ENCODE assay signal across 8 cellular contexts in the genomic region with DNA sequence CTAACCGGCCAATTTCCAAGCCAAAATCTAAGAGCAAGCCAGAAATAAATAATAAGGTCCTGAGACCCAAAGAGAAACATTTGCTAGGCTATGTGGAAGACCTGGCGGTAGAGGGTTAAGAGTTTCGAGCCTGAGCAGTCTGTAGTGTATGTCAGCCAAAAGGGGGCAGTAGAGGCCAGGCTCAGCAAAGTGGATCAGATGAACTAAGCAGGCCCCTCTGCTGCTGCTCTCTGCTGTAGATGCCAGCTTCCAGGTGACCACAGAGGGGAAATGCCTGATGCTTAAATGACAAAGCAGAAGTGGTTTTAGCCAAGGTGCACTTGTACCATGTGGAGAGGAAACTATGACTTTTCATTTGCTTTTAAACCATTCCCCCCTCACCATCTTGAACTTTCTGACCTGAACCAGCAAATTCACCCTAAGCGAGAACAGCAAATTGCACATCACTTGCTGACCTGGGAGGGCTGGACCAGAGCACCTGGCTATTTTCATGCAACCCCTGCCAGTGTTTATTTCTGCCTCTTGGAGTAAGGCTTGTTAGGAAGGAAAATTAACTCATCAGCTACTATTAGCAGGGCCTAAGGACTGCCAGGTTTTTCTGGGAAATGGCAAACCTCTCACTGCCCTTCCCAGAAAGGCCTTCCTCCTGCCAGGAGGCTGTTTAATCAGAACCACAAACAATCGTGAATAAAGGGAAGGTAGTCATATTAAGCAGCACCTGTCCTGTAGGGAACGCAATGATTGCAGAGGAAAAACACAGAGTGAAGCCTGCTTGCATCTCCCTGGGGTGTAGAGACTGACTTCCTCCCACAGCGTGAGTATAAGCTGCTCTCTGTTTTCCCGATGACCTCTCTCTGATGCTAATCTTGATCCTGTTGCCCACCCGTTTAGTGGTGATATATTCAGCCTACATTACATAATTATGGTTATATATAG.
A peak's percentile ranks its signal among the peaks of the same experiment; 100 is the strongest.
DNase-seq lines count a peak whose midpoint lies in the region; ATAC-seq and TF ChIP-seq lines count a peak whose summit lies in the region.

No MANE protein-coding gene starts in this region.

- H3K4me1 ChIP-seq in A673 (ENCODE audit: insufficient read depth, low read length, poor library complexity, severe bottlenecking) = no peaks in the 10 kb centered on the region
- no peaks in the 10 kb centered on the region for H3K4me1 ChIP-seq in GM23248 (ENCODE audit: insufficient read depth)
- H3K4me1 ChIP-seq in RWPE2 (ENCODE audit: insufficient read depth, poor library complexity, severe bottlenecking) = no peaks in the 10 kb centered on the region
- no peaks in the 10 kb centered on the region for H3K4me1 ChIP-seq in fibroblast of lung (ENCODE audit: control insufficient read depth, extremely low read depth, insufficient read depth, low read length)
- H3K4me1 ChIP-seq in sigmoid colon = no peaks in the 10 kb centered on the region

- POLR2A ChIA-PET in A673 (lab: Charles Lee; ENCODE audit: low non-redundant PET) = no interaction called here

- no peaks in the 10 kb centered on the region for H3K9me3 ChIP-seq in A673 (ENCODE audit: low read depth, low read length, poor library complexity, severe bottlenecking)
- H3K9me3 ChIP-seq in GM23248 (ENCODE audit: low read depth) = no peaks in the 10 kb centered on the region
- H3K9me3 ChIP-seq in RWPE2 (ENCODE audit: severe bottlenecking) = no peaks in the 10 kb centered on the region
- H3K9me3 ChIP-seq in fibroblast of lung (ENCODE audit: control insufficient read depth, insufficient read depth, low read depth, low read length) = no peaks in the 10 kb centered on the region
- no peaks in the 10 kb centered on the region for H3K9me3 ChIP-seq in sigmoid colon

- H3K27ac ChIP-seq in A673 (ENCODE audit: low read depth, low read length, poor library complexity, severe bottlenecking) (no peak overlapping the region), GM23248 (no peak overlapping the region), RWPE2 (ENCODE audit: poor library complexity, severe bottlenecking) (no peak overlapping the region), fibroblast of lung (ENCODE audit: insufficient read depth, low read length) (no peak overlapping the region), sigmoid colon (no peak overlapping the region)

- no peaks in the 10 kb centered on the region for H3F3A ChIP-seq in GM23248 (ENCODE audit: insufficient read depth)

- WGBS in GM23248 (ENCODE audit: low coverage in 1 of 2, low lambda C conversion rate in 2 of 2, missing lambda C conversion rate in 2 of 2), 2 experiments = 52 to 55% methylated on average over 9 of the region's 9 CpGs
- 30 to 73% methylated on average over 9 of the region's 9 CpGs for WGBS in sigmoid colon, 2 donors

- H4K20me1 ChIP-seq in GM23248 (ENCODE audit: insufficient read depth) (no peaks in the 10 kb centered on the region), fibroblast of lung (ENCODE audit: control insufficient read depth, extremely low read depth, insufficient read depth, low read length) (no peaks in the 10 kb centered on the region)

- no peak overlapping the region for H3K4me2 ChIP-seq in GM23248 (ENCODE audit: unreplicated experiment)
- H3K4me2 ChIP-seq in fibroblast of lung (ENCODE audit: extremely low read depth, insufficient read depth, low read length) = no peak overlapping the region

- in situ Hi-C loops in GM23248 (cut with MboI) = loop anchor here (25.0 kb wide), 1 partner anchor 885 kb away; no protein-coding TSS in a partner anchor

- TF ChIP-seq EP300 in sigmoid colon (IDR thresholded peaks at IDR 0.05) = no peak

- peak; percentile 79 for ATAC-seq in RWPE2 (ENCODE audit: low read depth)

- H3K79me2 ChIP-seq in GM23248 (ENCODE audit: insufficient read depth) (no peaks in the 10 kb centered on the region), fibroblast of lung (ENCODE audit: control insufficient read depth, insufficient read depth, low read length) (no peaks in the 10 kb centered on the region)

- H3K27me3 ChIP-seq in A673 (replicated peaks; ENCODE audit: insufficient read depth, low read depth, low read length, poor library complexity) (no peaks in the 10 kb centered on the region), GM23248 (replicated peaks; ENCODE audit: insufficient read depth) (0 out of 2 replicates have a peak, but pooled peaks cover 13% of the 10 kb centered on the region), RWPE2 (ENCODE audit: insufficient read depth, poor library complexity, severe bottlenecking) (no peaks in the 10 kb centered on the region), fibroblast of lung (ENCODE audit: control insufficient read depth, insufficient read depth, low read length) (no peaks in the 10 kb centered on the region), sigmoid colon (no peaks in the 10 kb centered on the region)

- no TSS peak for BruUV-seq in A673 (replicated peaks; lab: Mats Ljungman, UMichigan)

- no peak for TF ChIP-seq POLR2A in sigmoid colon (IDR thresholded peaks at IDR 0.05)

- DNase-seq in A673 (ENCODE audit: low spot score) = peak; percentile 51
- DNase-seq in GM03348 (ENCODE audit: low spot score) = peak; percentile 75
- peak; percentile 78 for DNase-seq in GM23248
- peak; percentile 8 for DNase-seq in HuH-7 (ENCODE audit: low spot score)
- no peak for DNase-seq in RWPE2 (ENCODE audit: low spot score)
- DNase-seq in fibroblast of lung (ENCODE audit: low read depth in 2 of 2) = peak; percentile 19 to 55
- peak in 7 of 10 donors; percentile 9 to 87 (median 32) for DNase-seq in posterior cingulate gyrus
- no peak for DNase-seq in sigmoid colon

- H2AFZ ChIP-seq in GM23248 (no peak overlapping the region), fibroblast of lung (ENCODE audit: low read length) (no peak overlapping the region)

- no peaks in the 10 kb centered on the region for H3K36me3 ChIP-seq in A673 (ENCODE audit: insufficient read depth, low read length, poor library complexity, severe bottlenecking)
- H3K36me3 ChIP-seq in GM23248 (ENCODE audit: low read depth) = no peaks in the 10 kb centered on the region
- no peaks in the 10 kb centered on the region for H3K36me3 ChIP-seq in RWPE2 (ENCODE audit: low read depth)
- no peaks in the 10 kb centered on the region for H3K36me3 ChIP-seq in fibroblast of lung (ENCODE audit: control insufficient read depth, insufficient read depth, low read length)
- H3K36me3 ChIP-seq in sigmoid colon = no peaks in the 10 kb centered on the region

- H3K4me3 ChIP-seq in A673 (ENCODE audit: low read depth, low read length, poor library complexity, severe bottlenecking) (no peak overlapping the region), GM23248 (no peak overlapping the region), RWPE2 (ENCODE audit: severe bottlenecking) (no peak overlapping the region), fibroblast of lung (replicated peaks in 1 of 4; ENCODE audit: control extremely low read depth in 1 of 4, insufficient read depth in 1 of 4, low read depth in 3 of 4, low read length in 4 of 4) (no peak overlapping the region), sigmoid colon (no peak overlapping the region)

- no peak overlapping the region for H3K9ac ChIP-seq in GM23248
- H3K9ac ChIP-seq in fibroblast of lung (ENCODE audit: insufficient read depth, low read length) = no peak overlapping the region

- CTCF ChIA-PET in A673 (lab: Charles Lee) = no interaction called here

- intact Hi-C loops in A673 (cut with micrococcal nuclease; ENCODE audit: unreplicated experiment) (loop anchor here (5.0 to 10.0 kb wide), 2 partner anchors 765 to 842 kb away; a partner anchor contains a TSS), posterior cingulate gyrus (cut with DNase I) (no loop called here), sigmoid colon (cut with DNase I) (no loop called here)

- TF ChIP-seq CTCF in A673 (conservative IDR thresholded peaks at IDR 0.05; ENCODE audit: low read depth, low read length) (peak; percentile 70), RWPE2 (IDR thresholded peaks at IDR 0.05; ENCODE audit: poor library complexity, severe bottlenecking) (peak; percentile 70), fibroblast of lung (conservative IDR thresholded peaks at IDR 0.05 in 1 of 2, IDR thresholded peaks at IDR 0.05 in 1 of 2; ENCODE audit: low read depth in 1 of 2, low read length in 2 of 2) (peak; percentile 31 to 73), sigmoid colon (IDR thresholded peaks at IDR 0.05) (peak in 2 of 4 experiments; percentile 24 to 30)

- no peaks in the 10 kb centered on the region for H3K9me2 ChIP-seq in GM23248 (ENCODE audit: insufficient read depth)

Comparison
In these comparisons a context has a peak if more than half of its experiments do, and no peak if none do; other contexts are left out.
1. DNase-seq: peak in A673 (single experiment), GM03348 (single experiment), GM23248 (single experiment), HuH-7 (single experiment), fibroblast of lung (2 of 2) and posterior cingulate gyrus (7 of 10); none in RWPE2 (single experiment) and sigmoid colon (single experiment).